In genomic region chr11:114774599-114775365, GRCh38 we compare ENCODE assay signal across 8 cellular contexts.
DNase-seq lines count a peak whose midpoint lies in the region; ATAC-seq and TF ChIP-seq lines count a peak whose summit lies in the region.

No MANE protein-coding gene starts in this region.

- H4K20me1 ChIP-seq in IMR-90 (ENCODE audit: insufficient read depth, low read length) (no peaks in the 10 kb centered on the region), OCI-LY7 (ENCODE audit: insufficient read depth, low read length) (no peaks in the 10 kb centered on the region)

- 60% methylated on average over 2 of the region's 19 CpGs; no CpG with 5 or more reads in 1 of the 2 experiments for WGBS in IMR-90 (ENCODE audit: extremely low coverage in 2 of 2, insufficient read length in 1 of 2), 2 experiments

- H3K4me2 ChIP-seq in IMR-90 (ENCODE audit: low read depth, low read length), result no peak overlapping the region
- H3K4me2 ChIP-seq in OCI-LY7 (ENCODE audit: low read length), result no peak overlapping the region

- H3K27ac ChIP-seq in IMR-90 (ENCODE audit: insufficient read depth, low read length) (no peak overlapping the region), OCI-LY7 (ENCODE audit: low read depth, low read length, poor library complexity, severe bottlenecking) (no peak overlapping the region)

- no peaks in the 10 kb centered on the region for H3K9me3 Mint-ChIP-seq in neural crest cell

- H2BK5ac ChIP-seq in IMR-90 (ENCODE audit: low read depth, low read length, poor library complexity, severe bottlenecking), result no peak overlapping the region

- peak; percentile 89 for TF ChIP-seq RAD21 in IMR-90 (IDR thresholded peaks at IDR 0.05; ENCODE audit: low read length)

- no peak overlapping the region for H2BK20ac ChIP-seq in IMR-90 (ENCODE audit: low read depth, low read length)

- peak overlapping the region; percentile 29 for H2AFZ ChIP-seq in IMR-90 (replicated peaks; ENCODE audit: low read length, poor library complexity)
- H2AFZ ChIP-seq in OCI-LY7 (ENCODE audit: low read length), result no peak overlapping the region

- no peak overlapping the region for H2BK15ac ChIP-seq in IMR-90 (ENCODE audit: low read depth, low read length)

- no peak overlapping the region for H3K56ac ChIP-seq in IMR-90 (ENCODE audit: extremely low read depth, insufficient read depth, low read length)

- H3K4me3 Mint-ChIP-seq in neural crest cell, result no peak overlapping the region

- H3K9me2 ChIP-seq in OCI-LY7 (ENCODE audit: insufficient read depth, low read length), result no peaks in the 10 kb centered on the region

- no peak overlapping the region for H3K27ac Mint-ChIP-seq in neural crest cell (ENCODE audit: unreplicated experiment)

- no peak overlapping the region for H2BK120ac ChIP-seq in IMR-90 (ENCODE audit: low read depth, low read length)

- no peak overlapping the region for H4K8ac ChIP-seq in IMR-90 (ENCODE audit: low read depth in 2 of 2, low read length in 2 of 2)

- peak; percentile 78 for TF ChIP-seq CTCF in IMR-90 (conservative IDR thresholded peaks at IDR 0.05; ENCODE audit: low read depth, low read length)
- peak; percentile 81 for TF ChIP-seq CTCF in OCI-LY7 (conservative IDR thresholded peaks at IDR 0.05; ENCODE audit: low read length)
- peak; percentile 93 for TF ChIP-seq CTCF in neural crest cell (conservative IDR thresholded peaks at IDR 0.05)

- no peak overlapping the region for H3K4me3 ChIP-seq in IMR-90 (ENCODE audit: insufficient read depth, low read depth, low read length)
- H3K4me3 ChIP-seq in OCI-LY7 (ENCODE audit: low read depth, low read length, poor library complexity, severe bottlenecking), result no peak overlapping the region

- H3K27me3 ChIP-seq in IMR-90 (ENCODE audit: control insufficient read depth, insufficient read depth, low read length), result peaks cover 2% of the 10 kb centered on the region; the same call in 1 of the 2 replicates

- H3K79me1 ChIP-seq in IMR-90 (ENCODE audit: low read depth in 1 of 2, low read length in 2 of 2), result no peaks in the 10 kb centered on the region

- no TSS peak for BruUV-seq in IMR-90 (replicated peaks; lab: Mats Ljungman, UMichigan)
- no TSS peak for BruUV-seq in OCI-LY7 (replicated peaks; lab: Mats Ljungman, UMichigan)

- peaks cover 9% of the 10 kb centered on the region for H3K4me1 Mint-ChIP-seq in neural crest cell

- no peak overlapping the region for H2AK9ac ChIP-seq in IMR-90 (replicated peaks; ENCODE audit: low read depth, low read length, poor library complexity)

- POLR2A ChIA-PET in IMR-90 (lab: Charles Lee; ENCODE audit: unreplicated experiment), result no interaction called here
- POLR2A ChIA-PET in OCI-LY7 (lab: Charles Lee), result no interaction called here

- H3K4me1 ChIP-seq in IMR-90 (ENCODE audit: control insufficient read depth, insufficient read depth, low read length) (no peaks in the 10 kb centered on the region), OCI-LY7 (ENCODE audit: insufficient read depth, low read length, poor library complexity, severe bottlenecking) (no peaks in the 10 kb centered on the region)

- TF ChIP-seq POLR2A in IMR-90 (IDR thresholded peaks at IDR 0.05; ENCODE audit: low read depth, low read length) (no peak), erythroblast (IDR thresholded peaks at IDR 0.05; ENCODE audit: low read length) (no peak)

- intact Hi-C loops in IMR-90 (cut with micrococcal nuclease) (loop anchor here (1.0 to 10.0 kb wide), 5 partner anchors 547 to 1720 kb away; no protein-coding TSS in a partner anchor), OCI-LY7 (cut with micrococcal nuclease; ENCODE audit: unreplicated experiment) (no loop called here)

- H3K9me3 ChIP-seq in IMR-90 (ENCODE audit: control insufficient read depth, insufficient read depth, low read length) (no peaks in the 10 kb centered on the region), OCI-LY7 (ENCODE audit: low read length) (no peaks in the 10 kb centered on the region)

- no peak overlapping the region for H3K4ac ChIP-seq in IMR-90 (ENCODE audit: low read depth, low read length)

- ATAC-seq in IMR-90 (ENCODE audit: low read depth) (peak; percentile 98), GM21717 (IDR thresholded peaks at IDR 0.05; ENCODE audit: unreplicated experiment) (no peak), GM18520 (IDR thresholded peaks at IDR 0.05; ENCODE audit: unreplicated experiment) (no peak)

- H4K91ac ChIP-seq in IMR-90 (ENCODE audit: insufficient read depth, low read depth, low read length), result no peak overlapping the region

- dilution Hi-C loops in IMR-90 (cut with HindIII; ENCODE audit: low sequenced_read_pairs, unreplicated experiment), result no loop called here

- DNase-seq in NCI-H446 (lab: John Stamatoyannopoulos, UW) (peak; percentile 52 to 84), NCI-H446 treated with DMSO at 0.1 percent for 48 hours (lab: John Stamatoyannopoulos, UW) (no peak), IMR-90 (peak; percentile 46), OCI-LY7 (ENCODE audit: low spot score) (peak; percentile 40), erythroblast (lab: John Stamatoyannopoulos, UW) (peak; percentile 40 to 62), neural crest cell (ENCODE audit: low read depth, low spot score) (peak; percentile 79)

- no peaks in the 10 kb centered on the region for H3K36me3 ChIP-seq in IMR-90 (ENCODE audit: control insufficient read depth, insufficient read depth, low read length)
- H3K36me3 ChIP-seq in OCI-LY7 (ENCODE audit: insufficient read depth, low read length), result no peaks in the 10 kb centered on the region

- CTCF ChIA-PET in IMR-90 (lab: Yijun Ruan, JAX), result interaction anchor here (0.7 to 1.1 kb wide), 3 partner anchors 563 to 724 kb away, joined by 3 to 7 read pairs (median 3); no protein-coding TSS in a partner anchor
- CTCF ChIA-PET in OCI-LY7 (lab: Charles Lee; ENCODE audit: unreplicated experiment), result no interaction called here

- no peak overlapping the region for H3K18ac ChIP-seq in IMR-90 (ENCODE audit: low read depth, low read length)

- H3K79me2 ChIP-seq in OCI-LY7 (ENCODE audit: insufficient read depth, low read depth, low read length), result no peaks in the 10 kb centered on the region

- no peaks in the 10 kb centered on the region for H3K36me3 Mint-ChIP-seq in neural crest cell (ENCODE audit: low read depth)

- no peak overlapping the region for H3K9ac ChIP-seq in IMR-90 (ENCODE audit: low read depth, low read length)

- H2AK5ac ChIP-seq in IMR-90 (ENCODE audit: low read depth, low read length), result no peak overlapping the region

- H3K9me1 ChIP-seq in IMR-90 (ENCODE audit: insufficient read depth, low read length), result no peaks in the 10 kb centered on the region

- H3K23ac ChIP-seq in IMR-90 (ENCODE audit: low read depth, low read length), result no peak overlapping the region

- in situ Hi-C loops in IMR-90 (cut with MboI; ENCODE audit: low sequenced_read_pairs), result no loop called here

- H4K5ac ChIP-seq in IMR-90 (ENCODE audit: low read depth, low read length), result no peak overlapping the region

- H3K14ac ChIP-seq in IMR-90 (replicated peaks; ENCODE audit: low read depth, low read length), result no peak overlapping the region

- peaks cover 21% of the 10 kb centered on the region for H3K27me3 Mint-ChIP-seq in neural crest cell (ENCODE audit: low read depth)

TF ChIP-seq in IMR-90, 13 proteins besides CTCF, POLR2A, EP300 and RAD21:
- TF ChIP-seq SMC3 (IDR thresholded peaks at IDR 0.05; ENCODE audit: low read depth, low read length) (peak; percentile 72), CEBPB (IDR thresholded peaks at IDR 0.05; ENCODE audit: low read depth, low read length) (no peak), RFX5 (IDR thresholded peaks at IDR 0.05; ENCODE audit: low read depth, low read length) (no peak)
